11 cellular contexts compared by ENCODE assay signal in genomic region chr22:24937114-24937513, GRCh38. TPM values are rescaled to one million over a fixed set of nuclear protein-coding genes. Genes with fewer than 3 reads are reported as not detected.
A peak's percentile ranks its signal among the peaks of the same experiment; 100 is the strongest.
DNase-seq lines count a peak whose midpoint lies in the region; ATAC-seq and TF ChIP-seq lines count a peak whose summit lies in the region.
"Had no signal": no experiment of that assay in that cellular context is flagged by ENCODE, and none has a peak within 500 bp of the region (broad histone marks: within the 10 kb centered on the region; RNA-seq: fewer than 3 reads in every experiment).

No MANE protein-coding gene starts in this region.

- BruUV-seq in A673 (replicated peaks; lab: Mats Ljungman, UMichigan), result no TSS peak
- no TSS peak for BruUV-seq in PC-3 (replicated peaks; lab: Mats Ljungman, UMichigan)

- H3K4me3 ChIP-seq in A673 (ENCODE audit: low read depth, low read length, poor library complexity, severe bottlenecking), result no peak overlapping the region
- H3K4me3 ChIP-seq in PC-3 (ENCODE audit: low read length), result no peak overlapping the region

- H3K79me2 ChIP-seq in PC-3 (ENCODE audit: low read length), result no peaks in the 10 kb centered on the region

- no peaks in the 10 kb centered on the region for H3K9me3 ChIP-seq in A673 (ENCODE audit: low read depth, low read length, poor library complexity, severe bottlenecking)
- H3K9me3 ChIP-seq in PC-3 (ENCODE audit: low read length), result no peaks in the 10 kb centered on the region

- H3K9ac ChIP-seq in PC-3 (ENCODE audit: low read length), result no peak overlapping the region

- no peaks in the 10 kb centered on the region for H4K20me1 ChIP-seq in PC-3 (ENCODE audit: low read length)

- no peaks in the 10 kb centered on the region for H3K36me3 ChIP-seq in A673 (ENCODE audit: insufficient read depth, low read length, poor library complexity, severe bottlenecking)
- H3K36me3 ChIP-seq in PC-3 (ENCODE audit: low read depth, low read length), result no peaks in the 10 kb centered on the region

- TF ChIP-seq CTCF in A673 (conservative IDR thresholded peaks at IDR 0.05; ENCODE audit: low read depth, low read length) (peak; percentile 48; the same call in 1 of the 2 replicates), GM10248 (IDR thresholded peaks at IDR 0.05; ENCODE audit: control extremely low read depth, extremely low read depth, low read depth, missing control alignments) (peak; percentile 21), PC-3 (conservative IDR thresholded peaks at IDR 0.05; ENCODE audit: low read depth, low read length) (peak; percentile 56)

- no peaks in the 10 kb centered on the region for H3F3A ChIP-seq in PC-3 (ENCODE audit: low read length, unreplicated experiment)

- H3K27me3 ChIP-seq in A673 (replicated peaks; ENCODE audit: insufficient read depth, low read depth, low read length, poor library complexity), result no peaks in the 10 kb centered on the region
- H3K27me3 ChIP-seq in PC-3 (ENCODE audit: low read length), result no peaks in the 10 kb centered on the region

- ATAC-seq in PC-3, result peak; percentile 83
- peak; percentile 48 for ATAC-seq in esophagus mucosa

- CTCF ChIA-PET in A673 (lab: Charles Lee) (interaction anchor here (1.4 kb wide), 1 partner anchor 112 kb away, joined by 7 read pairs; no protein-coding TSS in a partner anchor), GM10248 (lab: Yijun Ruan, JAX) (interaction anchor here (0.9 to 7.4 kb wide), 4 partner anchors 10 to 120 kb away, joined by 3 to 75 read pairs (median 4); partner anchors contain the start of gene LHFPL7), PC-3 (lab: Charles Lee) (interaction anchor here (0.6 kb wide), 1 partner anchor 118 kb away, joined by 3 read pairs; no protein-coding TSS in a partner anchor)

- POLR2A ChIA-PET in A673 (lab: Charles Lee; ENCODE audit: low non-redundant PET), result no interaction called here
- POLR2A ChIA-PET in GM10248 (lab: Yijun Ruan, JAX), result no interaction called here
- POLR2A ChIA-PET in PC-3 (lab: Charles Lee; ENCODE audit: unreplicated experiment), result no interaction called here

- no peak overlapping the region for H3K27ac ChIP-seq in A673 (ENCODE audit: low read depth, low read length, poor library complexity, severe bottlenecking)
- no peak overlapping the region for H3K27ac ChIP-seq in PC-3 (ENCODE audit: low read length)

- no peak overlapping the region for H3K4me2 ChIP-seq in PC-3 (ENCODE audit: low read length)

- no peak overlapping the region for H2AFZ ChIP-seq in PC-3 (ENCODE audit: low read length)

- DNase-seq in A673 (ENCODE audit: low spot score) (peak; percentile 42), GM10248 (ENCODE audit: extremely low spot score) (no peak), PC-3 (peak; percentile 49), Ammon's horn (ENCODE audit: low spot score) (no peak), D341Med (ENCODE audit: low spot score) (no peak), NCI-H128 (lab: John Stamatoyannopoulos, UW; ENCODE audit: unreplicated experiment) (no peak), T-helper 9 cell (no peak)
- DNase-seq: effector CD4-positive, alpha-beta T cell; naive B cell had no signal

- intact Hi-C loops in A673 (cut with micrococcal nuclease; ENCODE audit: unreplicated experiment) (loop anchor here (1.0 kb wide), 1 partner anchor 111 kb away; no protein-coding TSS in a partner anchor), PC-3 (cut with micrococcal nuclease) (loop anchor here (5.0 kb wide), 1 partner anchor 170 kb away; no protein-coding TSS in a partner anchor)

- no peaks in the 10 kb centered on the region for H3K9me2 ChIP-seq in PC-3 (replicated peaks; ENCODE audit: low read length)

- H3K4me1 ChIP-seq in A673 (ENCODE audit: insufficient read depth, low read length, poor library complexity, severe bottlenecking) (no peaks in the 10 kb centered on the region), PC-3 (ENCODE audit: insufficient read depth, low read length) (peaks cover 5% of the 10 kb centered on the region; the same call in 1 of the 2 replicates)

RNA-seq across cellular contexts. Expression of gene LHFPL7, which starts 9.4 kb away (rescaled TPM):
- total RNA-seq in A673 (2021) (not detected in 2 replicates), PC-3 (2014; rRNA removed) (not detected in 2 replicates), esophagus mucosa (not detected)
- total RNA-seq: T-helper 2 cell treated with Interferon-gamma antibody and Interleukin-4, amounts not matched to agents 100 ng/mL and 5 ng/mL, for 36 hours had no signal

RNA-seq across cellular contexts. Expression of gene KIAA1671, which starts 15.4 kb away (rescaled TPM):
- 12.8 and 15.0 TPM in 2 replicates for total RNA-seq in A673 (2021)
- 18.6 and 22.1 TPM in 2 replicates for total RNA-seq in PC-3 (2014; rRNA removed)
- total RNA-seq in esophagus mucosa, result 43.3 TPM

Comparison
In these comparisons a context has a peak if more than half of its experiments do, and no peak if none do; other contexts are left out.
1. DNase-seq: peak in A673 (single experiment) and PC-3 (single experiment); none in GM10248 (single experiment), Ammon's horn (single experiment), D341Med (single experiment), NCI-H128 (single experiment) and T-helper 9 cell (single experiment).
2. Peak in every context shown above with its lines, with median percentiles within 50 percentile points of each other: CTCF ChIP-seq.